Comparison of ENCODE assay signal across 8 cellular contexts in genomic region chr1:11099310-11100148, GRCh38. TPM values are rescaled to one million over a fixed set of nuclear protein-coding genes. Genes with fewer than 3 reads are reported as not detected.
A peak's percentile ranks its signal among the peaks of the same experiment; 100 is the strongest.
DNase-seq lines count a peak whose midpoint lies in the region; ATAC-seq and TF ChIP-seq lines count a peak whose summit lies in the region.

Gene EXOSC10, minus strand, starts transcription at chr1:11099869. Its CDS starts 38 bp downstream, at chr1:11099831.

- H3K4me1 Mint-ChIP-seq in CD4-positive, alpha-beta T cell (ENCODE audit: low read depth): peaks cover 21% of the 10 kb centered on the region

- H3K9me3 ChIP-seq in CD4-positive, alpha-beta T cell (ENCODE audit: control insufficient read depth, low read length): no peaks in the 10 kb centered on the region

- no peaks in the 10 kb centered on the region for H3K9me3 Mint-ChIP-seq in CD4-positive, alpha-beta T cell

- TF ChIP-seq CTCF in CD4-positive, alpha-beta T cell (IDR thresholded peaks at IDR 0.05): no peak

- CTCF ChIA-PET in CD4-positive, alpha-beta T cell (lab: Charles Lee): interaction anchor here (2.7 kb wide), 1 partner anchor 62 kb away, joined by 13 read pairs; no protein-coding TSS in a partner anchor
- CTCF ChIA-PET in activated CD8-positive, alpha-beta memory T cell treated with anti-CD3 and anti-CD28 coated beads for 36 hours (lab: Charles Lee): interaction anchor here (0.7 to 4.1 kb wide), 4 partner anchors 26 to 62 kb away, joined by 3 to 21 read pairs (median 3); no protein-coding TSS in a partner anchor

- intact Hi-C loops in CD4-positive, alpha-beta T cell (cut with DNase I, micrococcal nuclease): loop anchor here (1.0 to 5.0 kb wide), 5 partner anchors 39 to 633 kb away; partner anchors contain the start of genes SRM (in 1 of the 2), TARDBP (in 1 of the 2) and UBIAD1 (in 1 of the 2)

- DNase-seq in CD4-positive, alpha-beta T cell: peak; percentile 90 to 96 (median 94)
- DNase-seq in HS-5 (ENCODE audit: low read depth) (peak; percentile 58), NK-92 (lab: John Stamatoyannopoulos, UW; ENCODE audit: unreplicated experiment) (peak; percentile 57), lung microvascular endothelial cell (ENCODE audit: low read depth in 2 of 2) (peak; percentile 89 to 93)
- peak; percentile 95 for DNase-seq in effector CD8-positive, alpha-beta T cell (lab: John Stamatoyannopoulos, UW)
- DNase-seq in stimulated activated CD4-positive, alpha-beta T cell treated with anti-CD3 and anti-CD28 coated beads, TNF-alpha, amount 100 ng/mL, for 4 hours (ENCODE audit: low read depth in 3 of 3): peak; percentile 90 to 94 (median 92)

- peak; percentile 98 for ATAC-seq in CD4-positive, alpha-beta T cell (ENCODE audit: poor library complexity)
- ATAC-seq in GM19463 (IDR thresholded peaks at IDR 0.05; ENCODE audit: unreplicated experiment): peak; percentile 91

- peaks cover 41% of the 10 kb centered on the region for H3K36me3 Mint-ChIP-seq in CD4-positive, alpha-beta T cell (ENCODE audit: low read depth)

- no peaks in the 10 kb centered on the region for H3K27me3 ChIP-seq in CD4-positive, alpha-beta T cell (ENCODE audit: control insufficient read depth, insufficient read depth, low read length)

- H3K27ac ChIP-seq in CD4-positive, alpha-beta T cell (ENCODE audit: low read depth, low read length): peak within 1 kb of the TSS; percentile 66

- H3K27ac Mint-ChIP-seq in CD4-positive, alpha-beta T cell: peak within 1 kb of the TSS; percentile 93

- H3K4me3 Mint-ChIP-seq in CD4-positive, alpha-beta T cell: peak within 1 kb of the TSS; percentile 99

- no peaks in the 10 kb centered on the region for H3K27me3 Mint-ChIP-seq in CD4-positive, alpha-beta T cell

- POLR2A ChIA-PET in CD4-positive, alpha-beta T cell (lab: Charles Lee): interaction anchor here (0.6 to 3.4 kb wide), 16 partner anchors 8 to 1560 kb away, joined by 3 to 31 read pairs (median 4); partner anchors contain the start of genes CLCN6, SLC25A33, SRM and TARDBP
- POLR2A ChIA-PET in activated CD8-positive, alpha-beta memory T cell treated with anti-CD3 and anti-CD28 coated beads for 36 hours (lab: Charles Lee): interaction anchor here (0.8 to 1.4 kb wide), 6 partner anchors 20 to 809 kb away, joined by 3 to 11 read pairs (median 4); partner anchors contain the start of gene SRM

RNA-seq across cellular contexts. Expression of gene EXOSC10, which starts in this region (rescaled TPM):
- 10 to 100 TPM; 81.6 to 89.0 TPM for total RNA-seq in CD4-positive, alpha-beta T cell
- 10 to 100 TPM; 88.7 to 94.5 TPM for total RNA-seq in activated CD8-positive, alpha-beta memory T cell treated with anti-CD3 and anti-CD28 coated beads for 36 hours
- total RNA-seq in lung microvascular endothelial cell: 32.0 and 35.9 TPM in 2 replicates

Comparison
In these comparisons a context has a peak if more than half of its experiments do, and no peak if none do; other contexts are left out.
1. Peak in every context shown above with its lines: DNase-seq, ATAC-seq and H3K27ac ChIP-seq.